ENCODE assay signal across 11 cellular contexts in the genomic region with DNA sequence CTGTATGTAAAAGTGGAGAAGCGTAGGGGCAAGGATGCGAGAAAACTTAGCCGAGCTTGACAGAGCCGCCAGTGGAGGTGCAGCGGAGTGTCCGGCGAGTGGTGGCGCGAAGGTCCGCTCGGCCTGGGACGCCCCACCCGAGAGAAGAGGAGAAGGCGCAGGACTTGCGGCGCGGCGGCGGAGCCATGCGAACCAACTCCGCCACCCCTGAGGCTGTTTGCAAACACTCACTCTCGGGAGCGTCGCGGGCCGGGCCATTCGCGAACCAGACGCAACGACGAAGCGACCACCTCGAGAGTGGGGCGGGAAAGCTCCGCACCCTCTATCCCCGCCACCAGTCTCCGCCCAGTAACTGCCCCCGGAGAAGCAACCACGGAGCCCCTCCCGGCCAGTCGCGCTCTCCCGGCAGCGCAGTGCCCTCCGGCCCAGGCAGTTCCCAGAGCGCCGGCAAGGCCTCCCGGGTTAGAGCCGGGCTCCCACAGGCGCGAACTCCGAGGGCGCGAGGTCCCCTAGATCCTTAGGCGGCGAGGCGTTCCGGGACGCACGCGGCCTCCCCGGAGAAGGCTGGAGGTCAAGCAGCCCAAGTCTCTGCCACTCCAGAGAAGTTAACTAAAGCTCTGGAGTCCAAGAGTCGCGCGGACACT. TPM values are rescaled to one million over a fixed set of nuclear protein-coding genes. Genes with fewer than 3 reads are reported as not detected.
DNase-seq lines count a peak whose midpoint lies in the region; ATAC-seq and TF ChIP-seq lines count a peak whose summit lies in the region.
"Had no signal": no experiment of that assay in that cellular context is flagged by ENCODE, and none has a peak within 500 bp of the region (broad histone marks: within the 10 kb centered on the region; RNA-seq: fewer than 3 reads in every experiment).

No MANE protein-coding gene starts in this region.

- H3K4me1 ChIP-seq in right cardiac atrium (ENCODE audit: control insufficient read depth, insufficient read depth, low read length) (no peaks in the 10 kb centered on the region), trophoblast cell (ENCODE audit: control insufficient read depth in 1 of 2, insufficient read depth in 2 of 2, low read length in 2 of 2) (peaks cover 8 to 17% of the 10 kb centered on the region in 2 experiments)

- peak overlapping the region; percentile 89 for H3K4me2 ChIP-seq in trophoblast cell (ENCODE audit: low read length)

- H3K23ac ChIP-seq in trophoblast cell (ENCODE audit: low read length) = no peak overlapping the region

- H2BK120ac ChIP-seq in trophoblast cell (ENCODE audit: insufficient read depth, low read length, poor library complexity) = no peak overlapping the region

- CTCF ChIA-PET in BJ (lab: Yijun Ruan, JAX) = no interaction called here

- POLR2A ChIA-PET in BJ (lab: Charles Lee) = no interaction called here

- no peak overlapping the region for H4K8ac ChIP-seq in trophoblast cell (ENCODE audit: low read depth, low read length)

- H3K18ac ChIP-seq in trophoblast cell (ENCODE audit: low read length) = no peak overlapping the region

- ATAC-seq in right cardiac atrium = peak; percentile 75 to 77
- ATAC-seq: naive thymus-derived CD4-positive, alpha-beta T cell had no signal

- H3K4ac ChIP-seq in trophoblast cell (ENCODE audit: low read depth, low read length) = no peak overlapping the region

- H3K79me1 ChIP-seq in trophoblast cell (ENCODE audit: low read length) = no peaks in the 10 kb centered on the region

- no peaks in the 10 kb centered on the region for H3K79me2 ChIP-seq in trophoblast cell (ENCODE audit: control insufficient read depth, insufficient read depth, low read length, poor library complexity)

- H3K27ac ChIP-seq in right cardiac atrium (ENCODE audit: low read length) (no peak overlapping the region), trophoblast cell (ENCODE audit: low read depth, low read length) (no peak overlapping the region)

- 26% methylated on average over 65 of the region's 65 CpGs for whole genome bisulfite sequencing in right cardiac atrium
- no CpG with 5 or more reads among the region's 65 CpGs for WGBS in trophoblast cell (ENCODE audit: extremely low coverage, insufficient coverage, insufficient read length)

- no peak overlapping the region for H3K9ac ChIP-seq in trophoblast cell (ENCODE audit: low read length)

- peak overlapping the region; percentile 41 for H3K4me3 ChIP-seq in BJ (ENCODE audit: low read depth, low read length)
- H3K4me3 ChIP-seq in astrocyte of the cerebellum (ENCODE audit: low read depth, low read length) = peak overlapping the region; percentile 46
- peak overlapping the region; percentile 3 for H3K4me3 ChIP-seq in right cardiac atrium (ENCODE audit: low read length)
- H3K4me3 ChIP-seq in trophoblast cell (ENCODE audit: low read depth, low read length) = peak overlapping the region; percentile 64

- H3K14ac ChIP-seq in trophoblast cell (ENCODE audit: low read length) = no peak overlapping the region

- intact Hi-C loops in right cardiac atrium (cut with DNase I) = no loop called here

- H3K9me3 ChIP-seq in right cardiac atrium (ENCODE audit: control insufficient read depth, low read length) (no peaks in the 10 kb centered on the region), trophoblast cell (ENCODE audit: insufficient read depth, low read depth, low read length) (no peaks in the 10 kb centered on the region)

- DNase-seq in BJ (ENCODE audit: low read depth) = no peak
- no peak for DNase-seq in astrocyte of the cerebellum (ENCODE audit: low read depth)
- DNase-seq in right cardiac atrium = peak; percentile 27 to 66 (median 61)
- DNase-seq in trophoblast cell = peak; percentile 24 to 58
- no peak for DNase-seq in activated effector memory CD4-positive, alpha-beta T cell treated with anti-CD3 and anti-CD28 coated beads, Interleukin-2, amount 50 U/mL, for 16 hours
- DNase-seq in GM13976 (ENCODE audit: low spot score) = no peak
- no peak for DNase-seq in GM13977 (ENCODE audit: low spot score)
- DNase-seq in stimulated activated CD4-positive, alpha-beta T cell treated with anti-CD3 and anti-CD28 coated beads, Interleukin-1b, Interleukin-23, amount 100 ng/mL, for 48 hours = no peak
- DNase-seq: naive thymus-derived CD4-positive, alpha-beta T cell; NCI-H2171 had no signal

- no peak overlapping the region for H2BK5ac ChIP-seq in trophoblast cell (ENCODE audit: low read depth, low read length, poor library complexity)

- no peak overlapping the region for H4K91ac ChIP-seq in trophoblast cell (ENCODE audit: low read depth, low read length)

- no peaks in the 10 kb centered on the region for H3K36me3 ChIP-seq in BJ (ENCODE audit: control insufficient read depth, insufficient read depth, low read length)
- H3K36me3 ChIP-seq in trophoblast cell (ENCODE audit: control insufficient read depth in 1 of 2, insufficient read depth in 2 of 2, low read length in 2 of 2) = no peaks in the 10 kb centered on the region

- no peak overlapping the region for H2AK5ac ChIP-seq in trophoblast cell (ENCODE audit: low read length)

- H3K27me3 ChIP-seq in BJ (ENCODE audit: control insufficient read depth, insufficient read depth, low read length) (no peaks in the 10 kb centered on the region), right cardiac atrium (ENCODE audit: control insufficient read depth, insufficient read depth) (no peaks in the 10 kb centered on the region), trophoblast cell (ENCODE audit: insufficient read depth, low read length) (peaks cover 19% of the 10 kb centered on the region)

- in situ Hi-C loops in astrocyte of the cerebellum (cut with HindIII; ENCODE audit: low sequenced_read_pairs) (loop anchor here (25.0 kb wide), 1 partner anchor 292 kb away; no protein-coding TSS in a partner anchor), GM13976 (cut with MboI; ENCODE audit: low sequenced_read_pairs, unreplicated experiment) (no loop called here), GM13977 (cut with MboI; ENCODE audit: low pct_unique_long_range_greater_than_20kb, low sequenced_read_pairs, unreplicated experiment) (no loop called here)

- H2AFZ ChIP-seq in trophoblast cell (ENCODE audit: insufficient read depth, low read length, poor library complexity) = no peak overlapping the region

- TF ChIP-seq CTCF in BJ (IDR thresholded peaks at IDR 0.05; ENCODE audit: insufficient read depth, low read depth, low read length) (no peak), astrocyte of the cerebellum (IDR thresholded peaks at IDR 0.05; ENCODE audit: low read depth, low read length, missing control alignments) (no peak), GM13976 (IDR thresholded peaks at IDR 0.05; ENCODE audit: borderline replicate concordance, control extremely low read depth, extremely low read depth, insufficient read depth, missing control alignments) (no peak), GM13977 (IDR thresholded peaks at IDR 0.05; ENCODE audit: extremely low read depth, insufficient read depth, missing control alignments) (no peak)

- H4K12ac ChIP-seq in trophoblast cell (ENCODE audit: low read depth, low read length) = no peak overlapping the region

- no peak overlapping the region for H2BK12ac ChIP-seq in trophoblast cell (ENCODE audit: low read length)

RNA-seq across cellular contexts. Expression of gene MAB21L2, which starts 2.2 kb away (rescaled TPM):
- not detected in 2 replicates for polyA plus RNA-seq in BJ (2011; rRNA removed)
- not detected in 2 replicates for polyA minus RNA-seq in BJ (2011; rRNA and poly(A)+ RNA removed)
- total RNA-seq in right cardiac atrium = 1 to 10 TPM in 3 of 4 donors, under 1 TPM in 1; 0.31 to 4.7 (median 2.1) TPM
- 0.43 TPM for polyA plus RNA-seq in right cardiac atrium
- 0.03 and 0.04 TPM in 2 replicates for polyA plus RNA-seq in trophoblast cell (2013)
- total RNA-seq: CD4-positive, alpha-beta memory T cell; naive thymus-derived CD4-positive, alpha-beta T cell had no signal
- polyA plus RNA-seq: naive thymus-derived CD4-positive, alpha-beta T cell had no signal

Comparison
In these comparisons a context has a peak if more than half of its experiments do, and no peak if none do; other contexts are left out.
1. DNase-seq: peak in right cardiac atrium (3 of 3) and trophoblast cell (2 of 2); none in BJ (single experiment), astrocyte of the cerebellum (single experiment), activated effector memory CD4-positive, alpha-beta T cell treated with anti-CD3 and anti-CD28 coated beads, Interleukin-2, amount 50 U/mL, for 16 hours (single experiment), GM13976 (single experiment), GM13977 (single experiment) and stimulated activated CD4-positive, alpha-beta T cell treated with anti-CD3 and anti-CD28 coated beads, Interleukin-1b, Interleukin-23, amount 100 ng/mL, for 48 hours (single experiment).
2. H3K4me3 ChIP-seq: peak in every context shown above with its lines; median percentile 64 in trophoblast cell; 46 in astrocyte of the cerebellum; 41 in BJ; 3 in right cardiac atrium.